9 cellular contexts compared by ENCODE assay signal in the genomic region with DNA sequence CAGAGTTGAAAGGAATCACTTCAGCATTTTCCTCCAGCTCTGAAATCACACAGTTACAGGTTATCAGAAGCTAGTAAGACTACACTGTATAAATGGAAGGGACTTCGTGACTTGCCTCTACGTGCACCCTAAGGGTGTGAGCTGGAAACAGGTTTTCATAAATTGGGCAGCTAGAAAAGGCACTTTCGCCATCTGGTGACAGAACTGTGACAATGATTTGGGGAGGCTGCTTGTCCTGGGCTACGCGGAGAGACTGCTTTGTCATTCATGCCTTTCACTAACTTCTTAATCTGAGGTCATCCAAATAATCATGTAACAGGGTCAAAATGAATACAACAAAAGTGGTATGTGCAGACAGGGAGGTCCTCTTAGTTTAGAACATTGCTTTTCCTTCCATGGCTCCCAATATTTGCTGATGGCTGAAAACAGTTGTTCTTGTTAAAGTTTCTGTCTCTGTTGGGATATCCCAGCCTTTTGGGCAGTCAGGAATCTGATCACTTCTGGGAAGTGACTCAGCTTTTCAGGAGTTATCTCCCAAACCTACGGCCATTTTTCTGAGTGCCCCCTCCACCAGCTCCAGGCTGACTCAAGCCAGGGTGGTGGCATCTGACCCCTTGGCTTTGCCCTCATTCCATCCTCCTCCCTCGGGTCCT. TPM values are rescaled to one million over a fixed set of nuclear protein-coding genes. Genes with fewer than 3 reads are reported as not detected.
A peak's percentile ranks its signal among the peaks of the same experiment; 100 is the strongest.
DNase-seq lines count a peak whose midpoint lies in the region; ATAC-seq and TF ChIP-seq lines count a peak whose summit lies in the region.
"Had no signal": no experiment of that assay in that cellular context is flagged by ENCODE, and none has a peak within 500 bp of the region (broad histone marks: within the 10 kb centered on the region; RNA-seq: fewer than 3 reads in every experiment).

No MANE protein-coding gene starts in this region.

- H3K27me3 ChIP-seq in colonic mucosa, result no peaks in the 10 kb centered on the region
- H3K27me3 ChIP-seq in prostate gland (replicated peaks; ENCODE audit: insufficient read depth), result no peaks in the 10 kb centered on the region
- no peaks in the 10 kb centered on the region for H3K27me3 ChIP-seq in sigmoid colon

- no peak overlapping the region for H3K4me3 ChIP-seq in LNCaP clone FGC (ENCODE audit: low read depth, low read length)
- H3K4me3 ChIP-seq in colonic mucosa, result no peak overlapping the region
- H3K4me3 ChIP-seq in prostate gland, result no peak overlapping the region
- H3K4me3 ChIP-seq in sigmoid colon, result no peak overlapping the region

- ATAC-seq in GM18505 (IDR thresholded peaks at IDR 0.05; ENCODE audit: unreplicated experiment), result peak; percentile 89
- ATAC-seq in GM21737 (IDR thresholded peaks at IDR 0.05; ENCODE audit: unreplicated experiment), result peak; percentile 82

- TF ChIP-seq CTCF in LNCaP clone FGC (IDR thresholded peaks at IDR 0.05; ENCODE audit: control insufficient read depth, extremely low read depth, insufficient read depth), result peak; percentile 94
- peak; percentile 50 for TF ChIP-seq CTCF in colonic mucosa (IDR thresholded peaks at IDR 0.05)
- TF ChIP-seq CTCF in prostate gland (IDR thresholded peaks at IDR 0.05), result peak in 3 of 4 experiments; percentile 41 to 54 (median 42)
- no peak for TF ChIP-seq CTCF in sigmoid colon (IDR thresholded peaks at IDR 0.05)

- no peak overlapping the region for H3K9ac ChIP-seq in colonic mucosa (ENCODE audit: low read depth in 2 of 2, low read length in 2 of 2)

- intact Hi-C loops in colonic mucosa (cut with DNase I), result loop anchor here (5.0 kb wide), 2 partner anchors 309 to 789 kb away; no protein-coding TSS in a partner anchor
- intact Hi-C loops in prostate gland (cut with DNase I), result no loop called here
- intact Hi-C loops in sigmoid colon (cut with DNase I), result no loop called here

- H3K9me3 ChIP-seq in colonic mucosa (no peaks in the 10 kb centered on the region), prostate gland (no peaks in the 10 kb centered on the region), sigmoid colon (no peaks in the 10 kb centered on the region)

- H3K36me3 ChIP-seq in colonic mucosa (no peaks in the 10 kb centered on the region), prostate gland (no peaks in the 10 kb centered on the region), sigmoid colon (no peaks in the 10 kb centered on the region)

- H3K27ac ChIP-seq in colonic mucosa (no peak overlapping the region), prostate gland (no peak overlapping the region), sigmoid colon (no peak overlapping the region)

- DNase-seq in LNCaP clone FGC (ENCODE audit: low read depth) (peak; percentile 45), colonic mucosa (peak; percentile 34), prostate gland (ENCODE audit: low spot score) (no peak), SW 1271 (lab: John Stamatoyannopoulos, UW) (no peak), sigmoid colon (no peak)
- DNase-seq in activated effector memory CD4-positive, alpha-beta T cell treated with Interleukin-2 at 50 U/mL for 16 hours, result no peak

- TF ChIP-seq POLR2A in GM18505 (IDR thresholded peaks at IDR 0.05; ENCODE audit: borderline replicate concordance, extremely low read depth, insufficient read depth, insufficient read length) (no peak), prostate gland (IDR thresholded peaks at IDR 0.05) (no peak), sigmoid colon (IDR thresholded peaks at IDR 0.05) (no peak)

- no peak for TF ChIP-seq EP300 in sigmoid colon (IDR thresholded peaks at IDR 0.05)

- H3K4me1 ChIP-seq in colonic mucosa, result no peaks in the 10 kb centered on the region
- H3K4me1 ChIP-seq in prostate gland (replicated peaks), result no peaks in the 10 kb centered on the region
- no peaks in the 10 kb centered on the region for H3K4me1 ChIP-seq in sigmoid colon

- 22% methylated on average over 7 of the region's 7 CpGs for WGBS in prostate gland
- 20 to 28% methylated on average over 7 of the region's 7 CpGs for WGBS in sigmoid colon, 2 donors

RNA-seq across cellular contexts. Expression of a gene that starts 17.8 kb away (rescaled TPM):
- under 1 TPM; 0.08 to 0.10 TPM for total RNA-seq in colonic mucosa
- under 1 TPM in 1 of 2 donors, not detected in 1; 0.11 TPM for total RNA-seq in prostate gland
- under 1 TPM in 3 of 4 donors, not detected in 1; under 0.01 to 0.14 (median under 0.01) TPM for total RNA-seq in sigmoid colon
- under 1 TPM; under 0.01 to 0.03 (median under 0.01) TPM for polyA plus RNA-seq in sigmoid colon
- total RNA-seq: glomerular endothelial cell had no signal

Comparison
In these comparisons a context has a peak if more than half of its experiments do, and no peak if none do; other contexts are left out.
1. DNase-seq: peak in LNCaP clone FGC (single experiment) and colonic mucosa (single experiment); none in prostate gland (single experiment), SW 1271 (0 of 2), sigmoid colon (single experiment) and activated effector memory CD4-positive, alpha-beta T cell treated with Interleukin-2 at 50 U/mL for 16 hours (single experiment).
2. CTCF ChIP-seq: peak in LNCaP clone FGC (single experiment), colonic mucosa (single experiment) and prostate gland (3 of 4); none in sigmoid colon (0 of 4).